1 cellular context compared by ENCODE assay signal in the genomic region with DNA sequence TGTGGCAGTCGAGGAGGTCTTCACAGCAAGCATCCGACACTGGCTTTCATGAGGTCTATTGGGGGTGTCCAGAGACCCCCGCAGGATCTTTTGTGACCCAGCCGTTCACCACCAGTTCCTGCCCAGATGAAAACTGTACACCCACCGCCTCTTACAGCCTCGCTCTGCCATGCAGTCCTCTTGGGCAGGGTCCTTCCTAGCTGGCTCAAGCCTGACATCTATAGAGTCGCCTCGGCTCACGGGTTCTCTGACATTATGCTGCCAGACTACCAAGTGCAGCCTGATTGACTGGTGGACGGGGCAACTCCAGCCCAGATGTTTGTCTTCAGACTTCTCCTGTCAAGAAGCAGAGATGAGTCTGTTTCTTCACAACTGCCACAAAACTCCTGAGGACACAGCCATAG.
TF ChIP-seq lines count a peak whose summit lies in the region.

No MANE protein-coding gene starts in this region.

TF ChIP-seq in SK-N-SH treated with all-trans-retinoic acid at 6 μM for 48 hours, 23 proteins besides CTCF, POLR2A, EP300 and RAD21 (continued from another document):
- TF ChIP-seq, protein P1, sequence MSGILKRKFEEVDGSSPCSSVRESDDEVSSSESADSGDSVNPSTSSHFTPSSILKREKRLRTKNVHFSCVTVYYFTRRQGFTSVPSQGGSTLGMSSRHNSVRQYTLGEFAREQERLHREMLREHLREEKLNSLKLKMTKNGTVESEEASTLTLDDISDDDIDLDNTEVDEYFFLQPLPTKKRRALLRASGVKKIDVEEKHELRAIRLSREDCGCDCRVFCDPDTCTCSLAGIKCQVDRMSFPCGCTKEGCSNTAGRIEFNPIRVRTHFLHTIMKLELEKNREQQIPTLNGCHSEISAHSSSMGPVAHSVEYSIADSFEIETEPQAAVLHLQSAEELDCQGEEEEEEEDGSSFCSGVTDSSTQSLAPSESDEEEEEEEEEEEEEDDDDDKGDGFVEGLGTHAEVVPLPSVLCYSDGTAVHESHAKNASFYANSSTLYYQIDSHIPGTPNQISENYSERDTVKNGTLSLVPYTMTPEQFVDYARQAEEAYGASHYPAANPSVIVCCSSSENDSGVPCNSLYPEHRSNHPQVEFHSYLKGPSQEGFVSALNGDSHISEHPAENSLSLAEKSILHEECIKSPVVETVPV (CRISPR knock-in tag; IDR thresholded peaks at IDR 0.05) = no peak
